Comparison of ENCODE assay signal across 23 cellular contexts in genomic region chr20:62511915-62512610, GRCh38. TPM values are rescaled to one million over a fixed set of nuclear protein-coding genes. Genes with fewer than 3 reads are reported as not detected.
DNase-seq lines count a peak whose midpoint lies in the region; ATAC-seq, FAIRE-seq and TF ChIP-seq lines count a peak whose summit lies in the region.
"Had no signal": no experiment of that assay in that cellular context is flagged by ENCODE, and none has a peak within 500 bp of the region (broad histone marks: within the 10 kb centered on the region; RNA-seq: fewer than 3 reads in every experiment).

No MANE protein-coding gene starts in this region.

- H3K4me3 ChIP-seq in HepG2 (replicated peaks in 1 of 3; ENCODE audit: insufficient read depth in 1 of 3, low read depth in 2 of 3, low read length in 3 of 3) = no peak overlapping the region
- H3K4me3 ChIP-seq in right lobe of liver = no peak overlapping the region
- no peak overlapping the region for H3K4me3 ChIP-seq in right atrium auricular region
- H3K4me3 ChIP-seq: sigmoid colon, SK-N-MC had no signal

- intact Hi-C loops in HepG2 (cut with micrococcal nuclease; ENCODE audit: unreplicated experiment) = no loop called here
- intact Hi-C loops in right lobe of liver (cut with DNase I) = no loop called here

- no peak for FAIRE-seq in HepG2 (lab: Jason Lieb, UNC)
- no peak for FAIRE-seq in GM19239 (lab: Jason Lieb, UNC)
- FAIRE-seq: frontal cortex had no signal

- H3K9ac ChIP-seq in HepG2 (ENCODE audit: insufficient read depth, low read depth, low read length) = no peak overlapping the region

- no peak overlapping the region for H3K27ac ChIP-seq in HepG2 (ENCODE audit: extremely low read length, insufficient read depth, low read length)
- H3K27ac ChIP-seq in right lobe of liver = no peak overlapping the region
- peak overlapping the region; percentile 55 to 64 for H3K27ac ChIP-seq in right atrium auricular region
- H3K27ac ChIP-seq: sigmoid colon, SK-N-MC had no signal

- WGBS in HepG2 (ENCODE audit: low lambda C conversion rate) = 35% methylated on average over 17 of the region's 24 CpGs
- 18% methylated on average over 3 of the region's 24 CpGs for WGBS in right lobe of liver (ENCODE audit: insufficient coverage, low coverage, low lambda C conversion rate, missing lambda C conversion rate)

- H4K20me1 ChIP-seq in HepG2 (ENCODE audit: insufficient read depth, low read length) = no peaks in the 10 kb centered on the region; the same call in 1 of the 2 replicates

- ATAC-seq in HepG2 = no peak
- ATAC-seq in right lobe of liver = no peak

- in situ Hi-C loops in HepG2 (cut with HindIII; ENCODE audit: extremely low pct_ligation_motif_present, low pct_unique_long_range_greater_than_20kb) = loop anchor here (25.0 kb wide), 1 partner anchor 275 kb away; the partner anchor contains the start of gene MRGBP

- H3K4me1 ChIP-seq in HepG2 (ENCODE audit: insufficient read depth, low read length) = 0 out of 2 replicates have a peak, but pooled peaks cover 5% of the 10 kb centered on the region
- H3K4me1 ChIP-seq in right lobe of liver = no peaks in the 10 kb centered on the region
- peaks cover 0 to 17% of the 10 kb centered on the region in 2 donors for H3K4me1 ChIP-seq in right atrium auricular region

- H3K4me2 ChIP-seq in HepG2 (ENCODE audit: low read depth, low read length) = no peak overlapping the region

- no peak overlapping the region for H2AFZ ChIP-seq in HepG2 (ENCODE audit: low read length)

- H3K79me2 ChIP-seq in HepG2 (ENCODE audit: insufficient read depth, low read length) = no peaks in the 10 kb centered on the region

- DNase-seq in HepG2 (ENCODE audit: low spot score) (no peak), right lobe of liver (no peak), SHP77 (lab: John Stamatoyannopoulos, UW) (peak; percentile 80 to 89), right atrium auricular region (ENCODE audit: low spot score) (no peak), superior temporal gyrus (ENCODE audit: extremely low spot score) (peak; percentile 25), epidermal melanocyte (ENCODE audit: insufficient read length, low spot score) (no peak), GM19239 (ENCODE audit: insufficient read length, low spot score) (no peak)
- no peak for DNase-seq in stimulated activated CD8-positive, alpha-beta memory T cell treated with anti-CD3 and anti-CD28 coated beads, Interleukin-4, amount 100 ng/mL, for 48 hours
- DNase-seq: activated CD4-positive, CD25-positive, alpha-beta regulatory T cell treated with anti-CD3 and anti-CD28 coated beads, Interleukin-2, amount 50 U/mL, for 72 hours; activated CD8-positive, alpha-beta memory T cell treated with anti-CD3 and anti-CD28 coated beads, Interleukin-2, amount 50 U/mL, for 4 hours; activated effector memory CD4-positive, alpha-beta T cell treated with anti-CD3 and anti-CD28 coated beads, Interleukin-2, amount 50 U/mL, for 16 hours; CD4-positive, alpha-beta memory T cell; central memory CD4-positive, alpha-beta T cell; erythroblast; NCI-H2171; NCI-H748 treated with DMSO at 0.1 percent for 48 hours; sigmoid colon; stimulated activated CD4-positive, alpha-beta T cell treated with anti-CD3 and anti-CD28 coated beads, Interleukin-1b, Interleukin-23, amount 100 ng/mL, for 48 hours; stimulated activated naive CD4-positive, alpha-beta T cell treated with Interleukin-2 at 50 U/mL for 16 hours; trophoblast cell had no signal

- TF ChIP-seq RAD21 in HepG2 (CRISPR knock-in tag; IDR thresholded peaks at IDR 0.05) = no peak

- TF ChIP-seq EP300 in HepG2 (IDR thresholded peaks at IDR 0.05; ENCODE audit: low read depth in 2 of 2, low read length in 2 of 2) (no peak), HepG2 (CRISPR knock-in tag; IDR thresholded peaks at IDR 0.05; ENCODE audit: borderline replicate concordance) (no peak)

- POLR2A ChIA-PET in HepG2 (lab: Yijun Ruan, JAX) = no interaction called here

- TF ChIP-seq POLR2A in HepG2 (IDR thresholded peaks at IDR 0.05; ENCODE audit: insufficient read depth in 1 of 2, low read depth in 2 of 2, low read length in 2 of 2) = no peak
- TF ChIP-seq POLR2A in right lobe of liver (IDR thresholded peaks at IDR 0.05) = no peak

- CTCF ChIA-PET in HepG2 (lab: Yijun Ruan, JAX; ENCODE audit: low intra/inter-chr PET ratio, low total read pairs) = no interaction called here

- no peaks in the 10 kb centered on the region for H3K9me3 ChIP-seq in HepG2 (ENCODE audit: low read length)
- H3K9me3 ChIP-seq in right lobe of liver = no peaks in the 10 kb centered on the region
- no peaks in the 10 kb centered on the region for H3K9me3 ChIP-seq in right atrium auricular region
- H3K9me3 ChIP-seq: sigmoid colon had no signal

- BruUV-seq in HepG2 (replicated peaks; lab: Mats Ljungman, UMichigan) = no TSS peak

- peaks cover 23 to 60% of the 10 kb centered on the region in 2 experiments for H3K27me3 ChIP-seq in HepG2 (ENCODE audit: control insufficient read depth in 1 of 2, insufficient read depth in 2 of 2, low read length in 2 of 2)
- H3K27me3 ChIP-seq in right lobe of liver = no peaks in the 10 kb centered on the region
- H3K27me3 ChIP-seq in right atrium auricular region = no peaks in the 10 kb centered on the region

- H3K36me3 ChIP-seq in HepG2 (replicated peaks in 1 of 2; ENCODE audit: control insufficient read depth in 1 of 2, insufficient read depth in 2 of 2, low read length in 2 of 2) (no peaks in the 10 kb centered on the region), right lobe of liver (no peaks in the 10 kb centered on the region), right atrium auricular region (no peaks in the 10 kb centered on the region)
- H3K36me3 ChIP-seq: sigmoid colon had no signal

- TF ChIP-seq CTCF in HepG2 (CRISPR knock-in tag; IDR thresholded peaks at IDR 0.05) (no peak), right lobe of liver (IDR thresholded peaks at IDR 0.05) (no peak), right atrium auricular region (IDR thresholded peaks at IDR 0.05) (no peak)

TF ChIP-seq in HepG2, 621 proteins besides CTCF, POLR2A, EP300 and RAD21:
- 0 out of 2 replicates have a peak, but pooled peaks have one; percentile 28 for TF ChIP-seq NRL (CRISPR knock-in tag; IDR thresholded peaks at IDR 0.05; ENCODE audit: borderline replicate concordance)
- TF ChIP-seq NFE2L1 (CRISPR knock-in tag; IDR thresholded peaks at IDR 0.05; ENCODE audit: borderline replicate concordance) = 0 out of 2 replicates have a peak, but pooled peaks have one; percentile 24
- 0 out of 2 replicates have a peak, but pooled peaks have one; percentile 55 for TF ChIP-seq ZNF891 (CRISPR knock-in tag; IDR thresholded peaks at IDR 0.05)
- TF ChIP-seq PAXIP1 (CRISPR knock-in tag; conservative IDR thresholded peaks at IDR 0.05) = no peak
- no peak for TF ChIP-seq GTF3A (CRISPR knock-in tag; conservative IDR thresholded peaks at IDR 0.05)

RNA-seq across cellular contexts. Expression of gene GATA5, which starts 36.3 kb away (rescaled TPM):
- total RNA-seq in HepG2 (2016; rRNA removed; fragmentation: Illumina TruSeq; extraction: Trizol) (0.20 and 0.39 TPM in 2 replicates), right lobe of liver (under 1 TPM; 0.12 to 0.56 (median 0.26) TPM), right atrium auricular region (1 to 10 TPM; 6.9 to 9.6 TPM)
- 0.09 and 0.10 TPM in 2 replicates for total RNA-seq in HepG2 (2016; cell fraction: cytosol; rRNA removed; fragmentation: Illumina TruSeq; extraction: Trizol; ENCODE audit: low read depth)
- total RNA-seq in HepG2 (2016; cell fraction: insoluble cytoplasmic fraction; rRNA removed; fragmentation: Illumina TruSeq; extraction: Trizol) = 0.10 and 0.32 TPM in 2 replicates
- 0.31 and 0.65 TPM in 2 replicates for total RNA-seq in HepG2 (2016; cell fraction: membrane; rRNA removed; fragmentation: Illumina TruSeq; extraction: Trizol)
- 0.19 and 0.22 TPM in 2 replicates for total RNA-seq in HepG2 (2016; cell fraction: nucleus; rRNA removed; fragmentation: Illumina TruSeq; extraction: Trizol)
- 0.12 and 0.18 TPM in 2 replicates for polyA plus RNA-seq in HepG2 (2011; rRNA removed)
- 0.10 and 0.19 TPM in 2 replicates for polyA plus RNA-seq in HepG2 (2011; cell fraction: cytosol; rRNA removed)
- 0.09 and 0.27 TPM in 2 replicates for polyA plus RNA-seq in HepG2 (2011; cell fraction: nucleus; rRNA removed)
- polyA plus RNA-seq in HepG2 (2012) = 0.05 and 0.16 TPM in 2 replicates
- 0.26 and 0.33 TPM in 2 replicates for polyA plus RNA-seq in HepG2 (2016; cell fraction: cytosol; fragmentation: Illumina TruSeq; extraction: Trizol; ENCODE audit: low read depth)
- 0.29 and 0.56 TPM in 2 replicates for polyA plus RNA-seq in HepG2 (2016; cell fraction: insoluble cytoplasmic fraction; fragmentation: Illumina TruSeq; extraction: Trizol; ENCODE audit: low read depth)
- polyA plus RNA-seq in HepG2 (2016; cell fraction: membrane; fragmentation: Illumina TruSeq; extraction: Trizol; ENCODE audit: low read depth) = 0.41 and 0.42 TPM in 2 replicates
- 0.41 and 0.80 TPM in 2 replicates for polyA plus RNA-seq in HepG2 (2016; cell fraction: nucleus; fragmentation: Illumina TruSeq; extraction: Trizol; ENCODE audit: insufficient read depth, low read depth)
- polyA minus RNA-seq in HepG2 (2011; rRNA and poly(A)+ RNA removed; ENCODE audit: low replicate concordance) = 0.18 TPM in 1 of 2 replicates, not detected in the other
- polyA minus RNA-seq in HepG2 (2011; cell fraction: cytosol; rRNA and poly(A)+ RNA removed) = not detected in 2 replicates
- not detected in 2 replicates for polyA minus RNA-seq in HepG2 (2011; cell fraction: nucleus; rRNA and poly(A)+ RNA removed)
- total RNA-seq: CD4-positive, alpha-beta memory T cell; frontal cortex had no signal
- polyA plus RNA-seq: CD4-positive, alpha-beta memory T cell; IgD-negative memory B cell had no signal

Comparison
In these comparisons a context has a peak if more than half of its experiments do, and no peak if none do; other contexts are left out.
1. DNase-seq: peak in SHP77 (2 of 2) and superior temporal gyrus (single experiment); none in HepG2 (single experiment), right lobe of liver (0 of 3), right atrium auricular region (single experiment), stimulated activated CD8-positive, alpha-beta memory T cell treated with anti-CD3 and anti-CD28 coated beads, Interleukin-4, amount 100 ng/mL, for 48 hours (single experiment), epidermal melanocyte (single experiment) and GM19239 (single experiment).
2. H3K27ac ChIP-seq: peak in right atrium auricular region (2 of 2); none in HepG2 (single experiment) and right lobe of liver (0 of 3).